20 cellular contexts compared by ENCODE assay signal in the genomic region with DNA sequence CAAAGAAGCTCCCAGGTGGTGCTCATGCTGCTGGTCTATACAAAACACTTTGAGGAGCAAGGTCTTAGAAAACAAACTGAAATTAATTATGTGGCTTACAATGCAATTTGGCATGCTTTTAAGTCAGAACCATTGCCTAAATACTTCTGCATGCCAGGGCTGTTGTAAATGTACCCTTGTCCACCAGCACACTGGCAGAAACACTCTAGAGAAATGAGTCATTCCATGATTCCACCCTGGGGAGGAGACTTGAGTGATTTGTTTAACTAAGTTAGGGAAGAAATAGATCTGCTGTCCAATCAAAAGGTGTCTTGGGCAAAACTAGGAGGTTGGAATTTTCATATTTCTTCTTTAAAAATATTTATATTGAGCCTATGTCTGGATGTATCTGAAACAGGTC. TPM values are rescaled to one million over a fixed set of nuclear protein-coding genes. Genes with fewer than 3 reads are reported as not detected.
DNase-seq lines count a peak whose midpoint lies in the region; ATAC-seq and TF ChIP-seq lines count a peak whose summit lies in the region.
"Had no signal": no experiment of that assay in that cellular context is flagged by ENCODE, and none has a peak within 500 bp of the region (broad histone marks: within the 10 kb centered on the region; RNA-seq: fewer than 3 reads in every experiment).

No MANE protein-coding gene starts in this region.

- no peaks in the 10 kb centered on the region for H3K36me3 ChIP-seq in MG63

- no peaks in the 10 kb centered on the region for H3K9me3 ChIP-seq in MG63

- DNase-seq in COLO829 (ENCODE audit: low spot score) (peak; percentile 85), MG63 (peak; percentile 33), astrocyte of the cerebellum (ENCODE audit: low read depth) (peak; percentile 15), foreskin melanocyte (peak; percentile 46), RKO (ENCODE audit: low spot score) (no peak), glomerular visceral epithelial cell (ENCODE audit: extremely low spot score) (no peak), NK-92 (lab: John Stamatoyannopoulos, UW; ENCODE audit: unreplicated experiment) (no peak)
- DNase-seq: activated CD4-positive, alpha-beta T cell treated with anti-CD3 and anti-CD28 coated beads, Interleukin-2, amount 50 U/mL, for 4 hours; activated naive CD8-positive, alpha-beta T cell treated with anti-CD3 and anti-CD28 coated beads, Interleukin-2, amount 10 ng/mL, durations not matched to agents 7 days and 5 days; activated T-cell treated with anti-CD3 and anti-CD28 coated beads, Interleukin-2, amount 50 U/mL, for 24 hours; cerebellar nuclear complex; COR-L47; head of caudate nucleus; Kasumi-1; NCI-H526; PC-9; right cardiac atrium; stimulated activated CD4-positive, alpha-beta T cell treated with anti-CD3 and anti-CD28 coated beads, Interleukin-2, amount 100 ng/mL, for 24 hours had no signal

- H3K4me3 ChIP-seq in MG63 (no peak overlapping the region), astrocyte of the cerebellum (ENCODE audit: low read depth, low read length) (no peak overlapping the region)
- H3K4me3 ChIP-seq: GM12878, PC-9 had no signal

- TF ChIP-seq CTCF in astrocyte of the cerebellum (IDR thresholded peaks at IDR 0.05; ENCODE audit: low read depth, low read length, missing control alignments) = no peak

- ATAC-seq in HG02678 (IDR thresholded peaks at IDR 0.05; ENCODE audit: unreplicated experiment) = no peak
- ATAC-seq: GM12878, right cardiac atrium had no signal

- no peaks in the 10 kb centered on the region for H3K27me3 ChIP-seq in MG63

- in situ Hi-C loops in astrocyte of the cerebellum (cut with HindIII; ENCODE audit: low sequenced_read_pairs) = no loop called here

RNA-seq across cellular contexts. Expression of a gene that starts 49.4 kb away (rescaled TPM):
- total RNA-seq in MG63 (2014; rRNA removed; shearing (Covaris generic); ENCODE audit: low replicate concordance) = not detected in 2 replicates
- total RNA-seq: activated naive CD8-positive, alpha-beta T cell treated with anti-CD3 and anti-CD28 coated beads, Interleukin-2, amount 10 ng/mL, durations not matched to agents 7 days and 5 days had no signal

Comparison
In these comparisons a context has a peak if more than half of its experiments do, and no peak if none do; other contexts are left out.
1. DNase-seq: peak in COLO829 (single experiment), MG63 (single experiment), astrocyte of the cerebellum (single experiment) and foreskin melanocyte (single experiment); none in RKO (single experiment), glomerular visceral epithelial cell (single experiment) and NK-92 (single experiment).